ENCODE assay signal across 8 cellular contexts in the genomic region with DNA sequence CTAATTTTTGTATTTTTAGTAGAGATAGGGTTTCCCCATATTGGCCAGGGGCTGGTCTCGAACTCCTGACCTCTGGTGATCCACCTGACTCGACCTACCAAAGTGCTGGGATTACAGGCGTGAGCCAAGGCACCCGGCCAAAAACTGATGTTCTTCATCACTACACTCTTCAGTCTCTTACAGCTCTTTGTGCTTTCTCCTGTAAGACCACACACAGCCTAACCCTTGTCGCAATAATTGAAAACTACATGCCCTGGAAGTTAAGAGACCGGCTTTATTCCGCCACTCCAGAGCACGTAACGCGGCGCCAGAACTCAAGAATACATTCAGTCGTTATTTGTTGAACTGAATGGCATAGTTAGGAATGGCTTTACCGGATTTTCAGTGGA. TPM values are rescaled to one million over a fixed set of nuclear protein-coding genes. Genes with fewer than 3 reads are reported as not detected.
A peak's percentile ranks its signal among the peaks of the same experiment; 100 is the strongest.
DNase-seq lines count a peak whose midpoint lies in the region; ATAC-seq and TF ChIP-seq lines count a peak whose summit lies in the region.

No MANE protein-coding gene starts in this region.

- DNase-seq in AG09309 (ENCODE audit: low read depth) (no peak), colonic mucosa (no peak), NCI-H1436 treated with DMSO at 0.1 percent for 48 hours (lab: John Stamatoyannopoulos, UW) (no peak)

- H3K4me1 ChIP-seq in KMS-11 (ENCODE audit: low read depth, poor library complexity, severe bottlenecking) = peaks cover 28% of the 10 kb centered on the region
- peaks cover 5% of the 10 kb centered on the region for H3K4me1 ChIP-seq in colonic mucosa
- peaks cover 4 to 12% of the 10 kb centered on the region in 2 donors for H3K4me1 ChIP-seq in muscle layer of duodenum (ENCODE audit: control insufficient read depth in 1 of 2, insufficient read depth in 2 of 2, low read length in 2 of 2)

- intact Hi-C loops in colonic mucosa (cut with DNase I) = loop anchor here (5.0 kb wide), 1 partner anchor 148 kb away; no protein-coding TSS in a partner anchor

- peak overlapping the region; percentile 96 for H2AFZ ChIP-seq in KMS-11 (ENCODE audit: low read depth)

- H3K9ac ChIP-seq in KMS-11 (peak overlapping the region; percentile 92), colonic mucosa (ENCODE audit: low read depth in 2 of 2, low read length in 2 of 2) (peak overlapping the region; percentile 69 to 75)

- H4K20me1 ChIP-seq in KMS-11 (ENCODE audit: insufficient read depth) = no peaks in the 10 kb centered on the region

- H3K27ac ChIP-seq in KMS-11 = peak overlapping the region; percentile 77
- H3K27ac ChIP-seq in colonic mucosa = peak overlapping the region; percentile 58
- H3K27ac ChIP-seq in muscle layer of duodenum (ENCODE audit: low read length) = peak overlapping the region; percentile 88

- peaks cover 42% of the 10 kb centered on the region for H3K79me2 ChIP-seq in KMS-11 (ENCODE audit: insufficient read depth, low read depth)

- no peak for TF ChIP-seq CTCF in AG09309 (IDR thresholded peaks at IDR 0.05; ENCODE audit: control insufficient read depth, insufficient read depth, low read depth, low read length, missing control alignments)
- TF ChIP-seq CTCF in KMS-11 (conservative IDR thresholded peaks at IDR 0.05; ENCODE audit: low read depth, low read length) = peak; percentile 25
- no peak for TF ChIP-seq CTCF in colonic mucosa (IDR thresholded peaks at IDR 0.05)

- ATAC-seq in HG02759 (IDR thresholded peaks at IDR 0.05; ENCODE audit: unreplicated experiment) (no peak), HG02870 (IDR thresholded peaks at IDR 0.05; ENCODE audit: unreplicated experiment) (no peak), HG02763 (IDR thresholded peaks at IDR 0.05; ENCODE audit: unreplicated experiment) (no peak)

- H3K36me3 ChIP-seq in KMS-11 (ENCODE audit: insufficient read depth) = peaks cover 23% of the 10 kb centered on the region; the same call in 1 of the 2 replicates
- no peaks in the 10 kb centered on the region for H3K36me3 ChIP-seq in colonic mucosa
- peaks cover 18 to 28% of the 10 kb centered on the region in 2 donors for H3K36me3 ChIP-seq in muscle layer of duodenum (ENCODE audit: control insufficient read depth in 1 of 2, insufficient read depth in 2 of 2, low read length in 2 of 2)

- H3K9me3 ChIP-seq in colonic mucosa (no peaks in the 10 kb centered on the region), muscle layer of duodenum (ENCODE audit: control insufficient read depth in 1 of 2, low read length in 2 of 2) (no peaks in the 10 kb centered on the region)

- H3K4me3 ChIP-seq in AG09309 (ENCODE audit: control insufficient read depth, low read depth, low read length) (peak overlapping the region; percentile 60), KMS-11 (IDR thresholded peaks at IDR 0.05; ENCODE audit: insufficient read depth, low read depth, low read length) (peak overlapping the region; percentile 99), colonic mucosa (peak overlapping the region; percentile 67), muscle layer of duodenum (ENCODE audit: low read depth in 1 of 2, low read length in 2 of 2) (peak overlapping the region; percentile 88 to 99)

- peak overlapping the region; percentile 77 for H3K4me2 ChIP-seq in KMS-11

- no peaks in the 10 kb centered on the region for H3K27me3 ChIP-seq in KMS-11 (ENCODE audit: insufficient read depth, low read depth)
- H3K27me3 ChIP-seq in colonic mucosa = no peaks in the 10 kb centered on the region
- H3K27me3 ChIP-seq in muscle layer of duodenum (ENCODE audit: low read depth, low read length) = no peaks in the 10 kb centered on the region

RNA-seq across cellular contexts. Expression of a gene that starts 0.6 kb away (rescaled TPM):
- 10 to 100 TPM; 12.3 to 31.3 TPM for total RNA-seq in colonic mucosa

RNA-seq across cellular contexts. Expression of a gene that starts 9.2 kb away (rescaled TPM):
- 10 to 100 TPM; 68.4 to 99.8 TPM for total RNA-seq in colonic mucosa

RNA-seq across cellular contexts. Expression of a gene that starts 18.5 kb away (rescaled TPM):
- under 1 TPM in 1 of 2 donors, not detected in 1; 0.96 TPM for total RNA-seq in colonic mucosa

RNA-seq across cellular contexts. Expression of a gene that starts 21.2 kb away (rescaled TPM):
- not detected for total RNA-seq in colonic mucosa

RNA-seq across cellular contexts. Expression of a gene that starts 28.4 kb away (rescaled TPM):
- total RNA-seq in colonic mucosa = 10 to 100 TPM; 13.6 to 57.9 TPM
